In genomic region chr2:227406177-227407031, GRCh38 we compare ENCODE assay signal across 8 cellular contexts. TPM values are rescaled to one million over a fixed set of nuclear protein-coding genes. Genes with fewer than 3 reads are reported as not detected.
DNase-seq lines count a peak whose midpoint lies in the region; ATAC-seq and TF ChIP-seq lines count a peak whose summit lies in the region.

No MANE protein-coding gene starts in this region.

- ATAC-seq in HG02852 (IDR thresholded peaks at IDR 0.05; ENCODE audit: unreplicated experiment): peak; percentile 41
- ATAC-seq in heart right ventricle: peak; percentile 86 to 94 (median 90)
- ATAC-seq in HG03175 (IDR thresholded peaks at IDR 0.05; ENCODE audit: unreplicated experiment): no peak

- 5 to 8% methylated on average over 7 of the region's 7 CpGs for WGBS in heart right ventricle, 2 donors

- H3K9me3 ChIP-seq in heart right ventricle: no peaks in the 10 kb centered on the region

- H3K4me1 ChIP-seq in heart right ventricle: peaks cover 4 to 48% (median 14%) of the 10 kb centered on the region in 9 donors

- DNase-seq in NCI-H1436 (lab: John Stamatoyannopoulos, UW) (peak; percentile 6), NCI-H1436 treated with DMSO at 0.1 percent for 48 hours (lab: John Stamatoyannopoulos, UW) (no peak), NCI-H2227 (lab: John Stamatoyannopoulos, UW; ENCODE audit: unreplicated experiment) (peak; percentile 89), amniotic epithelial cell (ENCODE audit: low read depth) (peak; percentile 97), heart right ventricle (peak; percentile 20 to 73), pons (ENCODE audit: low spot score) (peak; percentile 92)

- peak overlapping the region; percentile 29 to 84 (median 66) for H3K27ac ChIP-seq in heart right ventricle

- intact Hi-C loops in heart right ventricle (cut with DNase I): loop anchor here (1.0 to 10.0 kb wide), 10 partner anchors 58 to 361 kb away; partner anchors contain the start of genes AGFG1 (in 4 of the 10) and SCYGR5 (in 1 of the 10)

- H3K27me3 ChIP-seq in heart right ventricle: no peaks in the 10 kb centered on the region

- H3K36me3 ChIP-seq in heart right ventricle: no peaks in the 10 kb centered on the region

- H3K4me3 ChIP-seq in heart right ventricle: no peak overlapping the region

- TF ChIP-seq CTCF in heart right ventricle (IDR thresholded peaks at IDR 0.05): peak; percentile 31 to 85 (median 73)

RNA-seq across cellular contexts. Expression of gene SCYGR1, which starts 18.7 kb away (rescaled TPM):
- not detected for total RNA-seq in heart right ventricle
- polyA plus RNA-seq in heart right ventricle: not detected

RNA-seq across cellular contexts. Expression of gene TM4SF20, which starts 27.3 kb away (rescaled TPM):
- not detected for total RNA-seq in heart right ventricle
- polyA plus RNA-seq in heart right ventricle: not detected
